ENCODE assay signal across 24 cellular contexts in genomic region chr1:241823925-241824324, GRCh38. TPM values are rescaled to one million over a fixed set of nuclear protein-coding genes. Genes with fewer than 3 reads are reported as not detected.
A peak's percentile ranks its signal among the peaks of the same experiment; 100 is the strongest.
DNase-seq lines count a peak whose midpoint lies in the region; ATAC-seq, FAIRE-seq and TF ChIP-seq lines count a peak whose summit lies in the region.
"Had no signal": no experiment of that assay in that cellular context is flagged by ENCODE, and none has a peak within 500 bp of the region (broad histone marks: within the 10 kb centered on the region; RNA-seq: fewer than 3 reads in every experiment).

No MANE protein-coding gene starts in this region.

- no CpG with 5 or more reads among the region's 1 CpG for WGBS in IMR-90 (ENCODE audit: extremely low coverage in 2 of 2, insufficient read length in 1 of 2), 2 experiments
- 31% methylated on average over 1 of the region's 1 CpG for WGBS in GM12878 (ENCODE audit: insufficient coverage, insufficient replicate concordance, low lambda C conversion rate, missing lambda C conversion rate)
- WGBS in sigmoid colon, 2 donors, result 87 to 90% methylated on average over 1 of the region's 1 CpG

- H2AK5ac ChIP-seq in IMR-90 (ENCODE audit: low read depth, low read length), result peak overlapping the region; percentile 25

- H4K91ac ChIP-seq in IMR-90 (ENCODE audit: insufficient read depth, low read depth, low read length), result peak overlapping the region; percentile 55; the same call in 1 of the 2 replicates

- CTCF ChIA-PET in IMR-90 (lab: Yijun Ruan, JAX), result interaction anchor here (1.1 kb wide), 1 partner anchor 11 kb away, joined by 6 read pairs; no protein-coding TSS in a partner anchor
- CTCF ChIA-PET in GM12878 (lab: Yijun Ruan, JAX), result no interaction called here

- H3K27me3 ChIP-seq in IMR-90 (ENCODE audit: control insufficient read depth, insufficient read depth, low read length) (no peaks in the 10 kb centered on the region), GM12878 (replicated peaks in 1 of 2; ENCODE audit: control insufficient read depth in 2 of 2, insufficient read depth in 2 of 2, low read length in 1 of 2) (no peaks in the 10 kb centered on the region), sigmoid colon (no peaks in the 10 kb centered on the region)

- H2BK15ac ChIP-seq in IMR-90 (ENCODE audit: low read depth, low read length), result peak overlapping the region; percentile 56; the same call in 2 of the 3 replicates

- no peak overlapping the region for H3K56ac ChIP-seq in IMR-90 (ENCODE audit: extremely low read depth, insufficient read depth, low read length)

- BruUV-seq in IMR-90 (replicated peaks; lab: Mats Ljungman, UMichigan) (no TSS peak), GM12878 (replicated peaks; lab: Mats Ljungman, UMichigan) (no TSS peak)

- ATAC-seq in IMR-90 (ENCODE audit: low read depth), result no peak
- ATAC-seq in GM12878, result no peak
- ATAC-seq in T-helper 17 cell, result no peak
- ATAC-seq: Right ventricle myocardium inferior had no signal

- 0 out of 4 replicates have a peak overlapping the region, but pooled peaks of 1 of the 2 experiments have one; percentile 20 for H4K8ac ChIP-seq in IMR-90 (ENCODE audit: low read depth in 2 of 2, low read length in 2 of 2)

- peak overlapping the region; percentile 2; the same call in 1 of the 2 replicates for H4K5ac ChIP-seq in IMR-90 (ENCODE audit: low read depth, low read length)

- POLR2A ChIA-PET in IMR-90 (lab: Charles Lee; ENCODE audit: unreplicated experiment), result interaction anchor here (0.6 kb wide), 1 partner anchor 190 kb away, joined by 3 read pairs; no protein-coding TSS in a partner anchor
- POLR2A ChIA-PET in GM12878 (lab: Charles Lee), result no interaction called here

- SMC1A ChIA-PET in GM12878 (lab: Charles Lee; ENCODE audit: uncharacterized antibody, unreplicated experiment), result interaction anchor here (1.4 kb wide), 1 partner anchor 19 kb away, joined by 5 read pairs; no protein-coding TSS in a partner anchor

- no peaks in the 10 kb centered on the region for H3K79me2 ChIP-seq in GM12878 (ENCODE audit: control insufficient read depth, insufficient read depth, low read length)

- TF ChIP-seq POLR2A in IMR-90 (IDR thresholded peaks at IDR 0.05; ENCODE audit: low read depth, low read length) (no peak), GM12878 (IDR thresholded peaks at IDR 0.05; ENCODE audit: low read depth, low read length) (no peak), sigmoid colon (IDR thresholded peaks at IDR 0.05) (no peak)

- H3K36me3 ChIP-seq in IMR-90 (ENCODE audit: control insufficient read depth, insufficient read depth, low read length) (no peaks in the 10 kb centered on the region), GM12878 (ENCODE audit: control insufficient read depth in 2 of 2, insufficient read depth in 2 of 2, low read length in 1 of 2) (no peaks in the 10 kb centered on the region), sigmoid colon (no peaks in the 10 kb centered on the region)

- H3K18ac ChIP-seq in IMR-90 (ENCODE audit: low read depth, low read length), result no peak overlapping the region

- in situ Hi-C loops in IMR-90 (cut with MboI; ENCODE audit: low sequenced_read_pairs), result no loop called here
- in situ Hi-C loops in GM12878 (cut with MboI), result no loop called here

- H3K4me3 ChIP-seq in IMR-90 (ENCODE audit: insufficient read depth, low read depth, low read length), result no peak overlapping the region
- no peak overlapping the region for H3K4me3 ChIP-seq in GM12878
- no peak overlapping the region for H3K4me3 ChIP-seq in sigmoid colon

- H3K79me1 ChIP-seq in IMR-90 (ENCODE audit: low read depth in 1 of 2, low read length in 2 of 2), result no peaks in the 10 kb centered on the region

- peaks cover 10% of the 10 kb centered on the region for H3K4me1 ChIP-seq in IMR-90 (ENCODE audit: control insufficient read depth, insufficient read depth, low read length)
- no peaks in the 10 kb centered on the region for H3K4me1 ChIP-seq in GM12878 (ENCODE audit: control insufficient read depth, insufficient read depth, low read length)
- peaks cover 0 to 6% (median 4%) of the 10 kb centered on the region in 4 donors for H3K4me1 ChIP-seq in sigmoid colon

- H2BK120ac ChIP-seq in IMR-90 (ENCODE audit: low read depth, low read length), result peak overlapping the region; percentile 44

- intact Hi-C loops in IMR-90 (cut with micrococcal nuclease), result no loop called here
- intact Hi-C loops in GM12878 (cut with micrococcal nuclease; ENCODE audit: unreplicated experiment), result no loop called here
- intact Hi-C loops in sigmoid colon (cut with DNase I), result no loop called here

- H3K9ac ChIP-seq in IMR-90 (ENCODE audit: low read depth, low read length) (no peak overlapping the region), GM12878 (ENCODE audit: control insufficient read depth, insufficient read depth, low read length) (no peak overlapping the region)

- H3K9me1 ChIP-seq in IMR-90 (ENCODE audit: insufficient read depth, low read length), result 0 out of 2 replicates have a peak, but pooled peaks cover 5% of the 10 kb centered on the region

- no peak for FAIRE-seq in GM12878 (lab: Jason Lieb, UNC)

- no peak overlapping the region for H2AFZ ChIP-seq in IMR-90 (replicated peaks; ENCODE audit: low read length, poor library complexity)
- no peak overlapping the region for H2AFZ ChIP-seq in GM12878 (ENCODE audit: control insufficient read depth, low read depth, low read length)

- peak overlapping the region; percentile 18 for H3K4ac ChIP-seq in IMR-90 (ENCODE audit: low read depth, low read length)

- peaks cover 4% of the 10 kb centered on the region for H3K4me1 Mint-ChIP-seq in T-helper 17 cell
- H3K4me1 Mint-ChIP-seq: CD8-positive, alpha-beta memory T cell had no signal

- dilution Hi-C loops in IMR-90 (cut with HindIII; ENCODE audit: low sequenced_read_pairs, unreplicated experiment), result no loop called here

- no peak overlapping the region for H3K14ac ChIP-seq in IMR-90 (replicated peaks; ENCODE audit: low read depth, low read length)

- H3K23ac ChIP-seq in IMR-90 (ENCODE audit: low read depth, low read length), result no peak overlapping the region

- TF ChIP-seq CTCF in IMR-90 (conservative IDR thresholded peaks at IDR 0.05; ENCODE audit: low read depth, low read length), result no peak
- TF ChIP-seq CTCF in GM12878 (IDR thresholded peaks at IDR 0.05 in 2 of 3, conservative IDR thresholded peaks at IDR 0.05 in 1 of 3; ENCODE audit: control insufficient read depth in 2 of 3, extremely low read depth in 1 of 3, insufficient read depth in 1 of 3, low read depth in 3 of 3, low read length in 3 of 3), result no peak
- no peak for TF ChIP-seq CTCF in sigmoid colon (IDR thresholded peaks at IDR 0.05)

- H3K4me2 ChIP-seq in IMR-90 (ENCODE audit: low read depth, low read length) (no peak overlapping the region), GM12878 (ENCODE audit: control insufficient read depth, insufficient read depth) (no peak overlapping the region)

- DNase-seq in NCI-H82 (lab: John Stamatoyannopoulos, UW) (peak; percentile 24), NCI-H82 treated with DMSO at 0.1 percent for 48 hours (lab: John Stamatoyannopoulos, UW; ENCODE audit: unreplicated experiment) (no peak), IMR-90 (no peak), GM12878 (ENCODE audit: low read depth, low spot score) (no peak), NCI-H1092 treated with DMSO at 0.1 percent for 48 hours (lab: John Stamatoyannopoulos, UW) (no peak), sigmoid colon (no peak), T-helper 17 cell (no peak)
- DNase-seq: Calu3; CD8-positive, alpha-beta memory T cell; DMS53; GDM1; H7; Karpas-422; MV-4-11; NCI-H1417 treated with DMSO at 0.1 percent for 48 hours; NCI-H187 treated with DMSO at 0.1 percent for 48 hours; NCI-H2107; NCI-H2227 treated with DMSO at 0.1 percent for 48 hours; NCI-H510A; NCI-H748 treated with DMSO at 0.1 percent for 48 hours had no signal

- TF ChIP-seq RAD21 in IMR-90 (IDR thresholded peaks at IDR 0.05; ENCODE audit: low read length) (no peak), GM12878 (IDR thresholded peaks at IDR 0.05; ENCODE audit: insufficient read depth, low read depth, low read length) (no peak)

- no peak overlapping the region for H3K4me3 Mint-ChIP-seq in T-helper 17 cell
- H3K4me3 Mint-ChIP-seq: CD8-positive, alpha-beta memory T cell; IgD-negative memory B cell; T-helper 1 cell treated with Interleukin-12 subunit alpha and Interleukin-12 subunit beta and Interleukin-4 antibody, amounts not matched to agents 30 μg/mL and 1 μg/mL, for 36 hours had no signal

- H3K27ac Mint-ChIP-seq in T-helper 17 cell, result no peak overlapping the region
- H3K27ac Mint-ChIP-seq: CD8-positive, alpha-beta memory T cell; IgD-negative memory B cell; T-helper 1 cell treated with Interleukin-12 subunit alpha and Interleukin-12 subunit beta and Interleukin-4 antibody, amounts not matched to agents 30 μg/mL and 1 μg/mL, for 36 hours had no signal

- peaks cover 26% of the 10 kb centered on the region for H3K27me3 Mint-ChIP-seq in T-helper 17 cell

- H3K9me3 ChIP-seq in IMR-90 (ENCODE audit: control insufficient read depth, insufficient read depth, low read length) (no peaks in the 10 kb centered on the region), GM12878 (replicated peaks; ENCODE audit: control insufficient read depth, insufficient read depth, low read length) (no peaks in the 10 kb centered on the region), sigmoid colon (no peaks in the 10 kb centered on the region), T-helper 17 cell (ENCODE audit: control insufficient read depth, low read length, poor library complexity, severe bottlenecking) (no peaks in the 10 kb centered on the region)

- RAD21 ChIA-PET in GM12878 (lab: Charles Lee; ENCODE audit: unreplicated experiment), result interaction anchor here (1.6 to 1.8 kb wide), 2 partner anchors 10 to 13 kb away, joined by 4 to 8 read pairs; no protein-coding TSS in a partner anchor

- H3K27ac ChIP-seq in IMR-90 (ENCODE audit: insufficient read depth, low read length), result no peak overlapping the region
- no peak overlapping the region for H3K27ac ChIP-seq in GM12878 (ENCODE audit: control insufficient read depth, insufficient read depth)
- no peak overlapping the region for H3K27ac ChIP-seq in sigmoid colon
- H3K27ac ChIP-seq: C4-2B had no signal

- TF ChIP-seq EP300 in GM12878 (IDR thresholded peaks at IDR 0.05; ENCODE audit: borderline replicate concordance in 1 of 2, control insufficient read depth in 1 of 2, low read depth in 2 of 2, low read length in 2 of 2) (no peak), sigmoid colon (IDR thresholded peaks at IDR 0.05) (no peak)

- H2BK5ac ChIP-seq in IMR-90 (ENCODE audit: low read depth, low read length, poor library complexity, severe bottlenecking), result no peak overlapping the region

- H4K20me1 ChIP-seq in IMR-90 (ENCODE audit: insufficient read depth, low read length) (no peaks in the 10 kb centered on the region), GM12878 (ENCODE audit: control insufficient read depth, insufficient read depth) (no peaks in the 10 kb centered on the region)

- H2BK20ac ChIP-seq in IMR-90 (ENCODE audit: low read depth, low read length), result 0 out of 2 replicates have a peak overlapping the region, but pooled peaks have one; percentile 70

- H2AK9ac ChIP-seq in IMR-90 (replicated peaks; ENCODE audit: low read depth, low read length, poor library complexity), result no peak overlapping the region

- peaks cover 3% of the 10 kb centered on the region for H3K36me3 Mint-ChIP-seq in T-helper 17 cell (ENCODE audit: low read depth)
- H3K36me3 Mint-ChIP-seq: IgD-negative memory B cell had no signal

RNA-seq across cellular contexts. Expression of gene EXO1, which starts 24.1 kb away (rescaled TPM):
- total RNA-seq in IMR-90 (2012; rRNA removed) (12.9 and 18.9 TPM in 2 replicates), GM12878 (2014; rRNA removed) (26.5 and 27.6 TPM in 2 replicates), GM12878 (2014; rRNA removed; fragmentation: Illumina TruSeq; extraction: Trizol) (36.8 and 40.4 TPM in 2 replicates), GM12878 (2021) (30.4 and 35.0 TPM in 2 replicates), sigmoid colon (under 1 TPM in 2 of 4 donors, not detected in 2; 0.27 to 0.71 TPM), T-helper 17 cell (1 to 10 TPM; 1.4 to 1.7 TPM)
- polyA plus RNA-seq in IMR-90 (2012; rRNA removed) (3.9 and 5.1 TPM in 2 replicates), GM12878 (2011; rRNA removed) (18.0 and 24.4 TPM in 2 replicates), GM12878 (2014; fragmentation: Illumina TruSeq; extraction: Trizol) (33.7 and 40.0 TPM in 2 replicates), GM12878 (2014; fragmentation: Nextera tagmentation; extraction: Ambion mirVana) (10 to 100 TPM in 1 of 2 experiments, 1 to 10 TPM in 1; 8.7 to 17.6 TPM), GM12878 (2014; rRNA removed) (20.6 and 22.4 TPM in 2 replicates), GM12878 (2016; fragmentation: Nextera tagmentation; extraction: Ambion mirVana) (10 to 100 TPM; 37.5 to 43.4 TPM), sigmoid colon (1 to 10 TPM in 2 of 3 donors, under 1 TPM in 1; under 0.01 to 3.4 (median 1.6) TPM)
- polyA plus RNA-seq in IMR-90 (2012; cell fraction: cytosol; rRNA removed), result 1.7 and 2.8 TPM in 2 replicates
- polyA plus RNA-seq in IMR-90 (2012; cell fraction: nucleus; rRNA removed; ENCODE audit: low replicate concordance), result 1.7 and 4.0 TPM in 2 replicates
- 15.9 and 17.8 TPM in 2 replicates for total RNA-seq in GM12878 (2013; cell fraction: nucleolus; rRNA removed)
- polyA plus RNA-seq in GM12878 (2011; ENCODE audit: low read depth), result 11.2 TPM
- 9.2 and 9.7 TPM in 2 replicates for polyA plus RNA-seq in GM12878 (2011; cell fraction: cytosol; rRNA removed)
- 9.8 and 13.4 TPM in 2 replicates for polyA plus RNA-seq in GM12878 (2011; cell fraction: nucleus; rRNA removed)
- 10.8 and 13.4 TPM in 2 replicates for polyA plus RNA-seq in GM12878 (2012)
- polyA minus RNA-seq in GM12878 (2011; rRNA and poly(A)+ RNA removed), result 13.9 and 22.9 TPM in 2 replicates
- polyA minus RNA-seq in GM12878 (2011; cell fraction: cytosol; rRNA and poly(A)+ RNA removed), result 10.3 and 11.6 TPM in 2 replicates
- polyA minus RNA-seq in GM12878 (2011; cell fraction: nucleus; rRNA and poly(A)+ RNA removed), result 9.2 and 16.7 TPM in 2 replicates
